In the genomic region with DNA sequence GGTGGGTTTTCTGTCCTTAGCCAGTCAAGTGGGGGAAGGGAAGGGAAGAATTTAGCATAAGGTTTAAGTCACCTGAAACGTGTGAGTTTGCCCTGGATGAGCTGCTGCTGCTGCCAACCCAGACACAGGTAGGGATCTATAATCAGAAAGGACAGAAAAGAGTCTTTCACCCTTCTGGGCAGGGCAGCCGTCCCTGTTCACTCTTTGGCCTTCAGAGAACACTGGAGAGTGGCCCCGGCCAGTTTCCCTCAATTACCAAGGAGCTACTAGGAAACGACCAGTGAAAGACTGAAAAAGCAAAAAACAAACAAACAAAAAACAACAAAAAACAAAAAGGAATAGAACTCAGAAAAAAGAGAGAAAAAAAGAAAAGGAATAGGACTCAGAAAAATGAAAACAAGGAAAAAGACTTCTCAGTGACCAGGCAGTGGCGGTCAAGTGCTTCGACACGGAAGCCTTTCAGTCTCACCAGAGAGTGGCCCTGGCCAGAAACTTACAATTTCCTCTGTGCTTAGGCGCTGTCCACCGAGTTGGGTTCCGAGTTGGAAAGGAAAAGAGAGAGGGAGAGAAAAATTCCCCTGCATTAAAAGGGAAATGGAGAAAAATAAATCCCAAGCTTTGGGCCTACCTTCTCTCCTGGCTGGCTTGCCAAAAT, we compare ENCODE assay signal across 21 cellular contexts. TPM values are rescaled to one million over a fixed set of nuclear protein-coding genes. Genes with fewer than 3 reads are reported as not detected.
A peak's percentile ranks its signal among the peaks of the same experiment; 100 is the strongest.
DNase-seq lines count a peak whose midpoint lies in the region; ATAC-seq and TF ChIP-seq lines count a peak whose summit lies in the region.
"Had no signal": no experiment of that assay in that cellular context is flagged by ENCODE, and none has a peak within 500 bp of the region (broad histone marks: within the 10 kb centered on the region; RNA-seq: fewer than 3 reads in every experiment).

No MANE protein-coding gene starts in this region.

- H3K4me3 ChIP-seq in CD4-positive, alpha-beta memory T cell (ENCODE audit: low read length in 2 of 2), result peak overlapping the region in 1 of 2 donors; percentile 14
- H3K4me3 ChIP-seq: GM23248, SK-N-MC had no signal

- POLR2A ChIA-PET in CD4-positive, alpha-beta memory T cell (lab: Charles Lee; ENCODE audit: partially characterized antibody), result interaction anchor here (0.7 to 4.6 kb wide), 6 partner anchors 13 to 593 kb away, joined by 3 to 67 read pairs (median 3); a partner anchor contains a TSS

- no peak for TF ChIP-seq CTCF in HFFc6 (IDR thresholded peaks at IDR 0.05)
- no peak for TF ChIP-seq CTCF in GM13976 (IDR thresholded peaks at IDR 0.05; ENCODE audit: borderline replicate concordance, control extremely low read depth, extremely low read depth, insufficient read depth, missing control alignments)

- H3K36me3 Mint-ChIP-seq in CD4-positive, alpha-beta memory T cell, result no peaks in the 10 kb centered on the region
- H3K36me3 Mint-ChIP-seq in activated naive CD8-positive, alpha-beta T cell treated with anti-CD3 and anti-CD28 coated beads for 36 hours, result peaks cover 4% of the 10 kb centered on the region
- H3K36me3 Mint-ChIP-seq in natural killer cell treated with Interleukin-12 subunit alpha and Interleukin-12 subunit beta and Interleukin-15 and Interleukin-18, amount 100 ng/mL, for 72 hours, result no peaks in the 10 kb centered on the region
- H3K36me3 Mint-ChIP-seq in HFFc6 (ENCODE audit: low read depth), result no peaks in the 10 kb centered on the region

- DNase-seq in CD4-positive, alpha-beta memory T cell, result no peak
- DNase-seq in activated naive CD8-positive, alpha-beta T cell treated with anti-CD3 and anti-CD28 coated beads for 36 hours, result no peak
- no peak for DNase-seq in natural killer cell treated with Interleukin-12 subunit alpha and Interleukin-12 subunit beta and Interleukin-15 and Interleukin-18, amount 100 ng/mL, for 72 hours (ENCODE audit: low spot score)
- DNase-seq in left cardiac atrium (no peak), HFFc6 (no peak), GM13976 (ENCODE audit: low spot score) (no peak)
- DNase-seq: activated gamma-delta T cell treated with Interleukin-2 at 50 U/mL for 16 hours; BE2C; glutamatergic neuron; GM23248; NCI-H2081 treated with DMSO at 0.1 percent for 48 hours; stimulated activated CD4-positive, alpha-beta T cell treated with anti-CD3 and anti-CD28 coated beads, Interleukin-4, amount 100 ng/mL, for 1 hour; stimulated activated naive CD4-positive, alpha-beta T cell had no signal

- in situ Hi-C loops in GM13976 (cut with MboI; ENCODE audit: low sequenced_read_pairs, unreplicated experiment), result no loop called here

- no peaks in the 10 kb centered on the region for H3K27me3 ChIP-seq in CD4-positive, alpha-beta memory T cell (ENCODE audit: insufficient read depth, low read length)
- H3K27me3 ChIP-seq: BE2C had no signal

- H3K9me3 Mint-ChIP-seq in CD4-positive, alpha-beta memory T cell, result peaks cover 0 to 2% (median 0%) of the 10 kb centered on the region in 8 donors
- H3K9me3 Mint-ChIP-seq in activated naive CD8-positive, alpha-beta T cell treated with anti-CD3 and anti-CD28 coated beads for 36 hours, result peaks cover 2% of the 10 kb centered on the region
- H3K9me3 Mint-ChIP-seq in natural killer cell treated with Interleukin-12 subunit alpha and Interleukin-12 subunit beta and Interleukin-15 and Interleukin-18, amount 100 ng/mL, for 72 hours, result no peaks in the 10 kb centered on the region
- no peaks in the 10 kb centered on the region for H3K9me3 Mint-ChIP-seq in HFFc6

- no peaks in the 10 kb centered on the region for H3K27me3 Mint-ChIP-seq in CD4-positive, alpha-beta memory T cell
- H3K27me3 Mint-ChIP-seq in activated naive CD8-positive, alpha-beta T cell treated with anti-CD3 and anti-CD28 coated beads for 36 hours, result no peaks in the 10 kb centered on the region
- H3K27me3 Mint-ChIP-seq in natural killer cell treated with Interleukin-12 subunit alpha and Interleukin-12 subunit beta and Interleukin-15 and Interleukin-18, amount 100 ng/mL, for 72 hours, result peaks cover 0 to 2% of the 10 kb centered on the region in 2 donors
- H3K27me3 Mint-ChIP-seq in HFFc6 (ENCODE audit: insufficient read depth), result peaks cover 15% of the 10 kb centered on the region

- H3K4me1 Mint-ChIP-seq in CD4-positive, alpha-beta memory T cell, result peaks cover 17 to 52% (median 33%) of the 10 kb centered on the region in 4 donors
- peaks cover 40% of the 10 kb centered on the region for H3K4me1 Mint-ChIP-seq in activated naive CD8-positive, alpha-beta T cell treated with anti-CD3 and anti-CD28 coated beads for 36 hours
- peaks cover 32 to 34% of the 10 kb centered on the region in 2 donors for H3K4me1 Mint-ChIP-seq in natural killer cell treated with Interleukin-12 subunit alpha and Interleukin-12 subunit beta and Interleukin-15 and Interleukin-18, amount 100 ng/mL, for 72 hours (ENCODE audit: low read depth in 2 of 2)
- peaks cover 29% of the 10 kb centered on the region for H3K4me1 Mint-ChIP-seq in HFFc6 (ENCODE audit: low read depth)

- no peak for ATAC-seq in natural killer cell treated with Interleukin-12 subunit alpha and Interleukin-12 subunit beta and Interleukin-15 and Interleukin-18, amount 100 ng/mL, for 72 hours
- ATAC-seq in left cardiac atrium (no peak), HG02840 (IDR thresholded peaks at IDR 0.05; ENCODE audit: low FRiP score, unreplicated experiment) (no peak)

- peaks cover 37% of the 10 kb centered on the region for H3K4me1 ChIP-seq in CD4-positive, alpha-beta memory T cell (ENCODE audit: insufficient read depth, low read length)
- H3K4me1 ChIP-seq: BE2C had no signal

- H3K4me3 Mint-ChIP-seq in CD4-positive, alpha-beta memory T cell, result peak overlapping the region in 7 of 8 donors; percentile 75 to 96 (median 89)
- peak overlapping the region; percentile 9 for H3K4me3 Mint-ChIP-seq in activated naive CD8-positive, alpha-beta T cell treated with anti-CD3 and anti-CD28 coated beads for 36 hours
- peak overlapping the region; percentile 97 for H3K4me3 Mint-ChIP-seq in natural killer cell treated with Interleukin-12 subunit alpha and Interleukin-12 subunit beta and Interleukin-15 and Interleukin-18, amount 100 ng/mL, for 72 hours
- H3K4me3 Mint-ChIP-seq in HFFc6, result no peak overlapping the region

- H3K27ac ChIP-seq in CD4-positive, alpha-beta memory T cell (ENCODE audit: low read depth, low read length), result peak overlapping the region; percentile 66
- peak overlapping the region; percentile 86 for H3K27ac ChIP-seq in KOPT-K1 (ENCODE audit: low read depth, low read length, poor library complexity, severe bottlenecking)
- H3K27ac ChIP-seq: GM23248, SK-N-MC had no signal

- H3K9me3 ChIP-seq in CD4-positive, alpha-beta memory T cell (ENCODE audit: control insufficient read depth in 1 of 2, low read length in 2 of 2), result no peaks in the 10 kb centered on the region
- H3K9me3 ChIP-seq in KOPT-K1 (ENCODE audit: insufficient read depth, low read length, poor library complexity, severe bottlenecking), result no peaks in the 10 kb centered on the region
- H3K9me3 ChIP-seq: BE2C had no signal

- no peaks in the 10 kb centered on the region for H3K36me3 ChIP-seq in CD4-positive, alpha-beta memory T cell (ENCODE audit: insufficient read depth, low read length)
- 0 out of 2 replicates have a peak, but pooled peaks cover 8% of the 10 kb centered on the region for H3K36me3 ChIP-seq in KOPT-K1 (ENCODE audit: insufficient read depth, low read length)
- H3K36me3 ChIP-seq: BE2C had no signal

- H3K27ac Mint-ChIP-seq in CD4-positive, alpha-beta memory T cell, result peak overlapping the region; percentile 66 to 96 (median 87)
- peak overlapping the region; percentile 72 for H3K27ac Mint-ChIP-seq in activated naive CD8-positive, alpha-beta T cell treated with anti-CD3 and anti-CD28 coated beads for 36 hours
- peak overlapping the region; percentile 39 to 63 for H3K27ac Mint-ChIP-seq in natural killer cell treated with Interleukin-12 subunit alpha and Interleukin-12 subunit beta and Interleukin-15 and Interleukin-18, amount 100 ng/mL, for 72 hours
- no peak overlapping the region for H3K27ac Mint-ChIP-seq in HFFc6

- CTCF ChIA-PET in CD4-positive, alpha-beta memory T cell (lab: Charles Lee; ENCODE audit: partially characterized antibody), result interaction anchor here (2.1 to 5.7 kb wide), 2 partner anchors 9 to 12 kb away, joined by 12 to 43 read pairs; no protein-coding TSS in a partner anchor

- intact Hi-C loops in CD4-positive, alpha-beta memory T cell (cut with micrococcal nuclease), result loop anchor here (5.0 kb wide), 2 partner anchors 168 to 507 kb away; a partner anchor contains a TSS
- intact Hi-C loops in left cardiac atrium (cut with DNase I), result no loop called here

RNA-seq across cellular contexts. Expression of a gene that starts 2.5 kb away (rescaled TPM):
- 10 to 100 TPM; 20.4 to 23.1 TPM for total RNA-seq in CD4-positive, alpha-beta memory T cell
- polyA plus RNA-seq in CD4-positive, alpha-beta memory T cell, result 1 to 10 TPM; 4.3 to 5.6 TPM
- 10 to 100 TPM; 18.0 to 18.8 TPM for total RNA-seq in activated naive CD8-positive, alpha-beta T cell treated with anti-CD3 and anti-CD28 coated beads for 36 hours
- 10 to 100 TPM; 15.4 to 15.9 TPM for total RNA-seq in natural killer cell treated with Interleukin-12 subunit alpha and Interleukin-12 subunit beta and Interleukin-15 and Interleukin-18, amount 100 ng/mL, for 72 hours
- 10 to 100 TPM; 29.9 to 33.1 TPM for total RNA-seq in left cardiac atrium
- 10 to 100 TPM; 26.0 to 34.8 (median 28.5) TPM for total RNA-seq in HFFc6 (2021; fragmentation: NEBNext Ultra II Directional; extraction: Animal tissue kit (Norgen Biotek cat#: 25700))

RNA-seq across cellular contexts. Expression of a gene that starts 26.6 kb away (rescaled TPM):
- 10 to 100 TPM; 93.5 to 93.9 TPM for total RNA-seq in CD4-positive, alpha-beta memory T cell
- 10 to 100 TPM; 38.9 to 83.0 TPM for polyA plus RNA-seq in CD4-positive, alpha-beta memory T cell
- total RNA-seq in activated naive CD8-positive, alpha-beta T cell treated with anti-CD3 and anti-CD28 coated beads for 36 hours, result 10 to 100 TPM; 27.5 to 29.6 TPM
- total RNA-seq in natural killer cell treated with Interleukin-12 subunit alpha and Interleukin-12 subunit beta and Interleukin-15 and Interleukin-18, amount 100 ng/mL, for 72 hours, result 10 to 100 TPM; 59.6 to 98.5 TPM
- total RNA-seq in left cardiac atrium, result 100 to 1,000 TPM; 148 to 161 TPM
- 1 to 10 TPM in 1 of 6 experiments, under 1 TPM in 5; 0.43 to 1.1 (median 0.71) TPM for total RNA-seq in HFFc6 (2021; fragmentation: NEBNext Ultra II Directional; extraction: Animal tissue kit (Norgen Biotek cat#: 25700))

RNA-seq across cellular contexts. Expression of a gene that starts 53.1 kb away (rescaled TPM):
- total RNA-seq in CD4-positive, alpha-beta memory T cell, result not detected
- not detected for polyA plus RNA-seq in CD4-positive, alpha-beta memory T cell
- not detected for total RNA-seq in activated naive CD8-positive, alpha-beta T cell treated with anti-CD3 and anti-CD28 coated beads for 36 hours
- not detected for total RNA-seq in natural killer cell treated with Interleukin-12 subunit alpha and Interleukin-12 subunit beta and Interleukin-15 and Interleukin-18, amount 100 ng/mL, for 72 hours
- not detected for total RNA-seq in left cardiac atrium
- total RNA-seq in HFFc6 (2021; fragmentation: NEBNext Ultra II Directional; extraction: Animal tissue kit (Norgen Biotek cat#: 25700)), result not detected
- total RNA-seq: chondrocyte, epithelial cell of proximal tubule, GM23248, MCF 10A, renal cortical epithelial cell had no signal
- polyA plus RNA-seq: GM23248, keratinocyte had no signal

Comparison
In these comparisons a context has a peak if more than half of its experiments do, and no peak if none do; other contexts are left out.
1. RNA of a gene that starts 26.6 kb away (total RNA-seq): 148 to 161 TPM in left cardiac atrium, 59.6 to 98.5 TPM in natural killer cell treated with Interleukin-12 subunit alpha and Interleukin-12 subunit beta and Interleukin-15 and Interleukin-18, amount 100 ng/mL, for 72 hours, 93.5 to 93.9 TPM in CD4-positive, alpha-beta memory T cell and 27.5 to 29.6 TPM in activated naive CD8-positive, alpha-beta T cell treated with anti-CD3 and anti-CD28 coated beads for 36 hours; 0.43 to 1.1 TPM in HFFc6; every median in the first group is over 10 times any median in the second.